ENCODE assay signal across 31 cellular contexts in genomic region chr16:77238593-77238992, GRCh38. TPM values are rescaled to one million over a fixed set of nuclear protein-coding genes. Genes with fewer than 3 reads are reported as not detected.
DNase-seq lines count a peak whose midpoint lies in the region; FAIRE-seq and TF ChIP-seq lines count a peak whose summit lies in the region.
"Had no signal": no experiment of that assay in that cellular context is flagged by ENCODE, and none has a peak within 500 bp of the region (broad histone marks: within the 10 kb centered on the region; RNA-seq: fewer than 3 reads in every experiment).

No MANE protein-coding gene starts in this region.

- TF ChIP-seq CTCF in epithelial cell of esophagus (IDR thresholded peaks at IDR 0.05; ENCODE audit: insufficient read depth, low read depth, low read length, missing control alignments), result no peak
- TF ChIP-seq CTCF in uterus (IDR thresholded peaks at IDR 0.05), result no peak

- H3K27me3 ChIP-seq in uterus, result no peaks in the 10 kb centered on the region
- H3K27me3 ChIP-seq: foreskin keratinocyte, testis, vagina had no signal

- peak; percentile 37 for DNase-seq in NCI-H2171 treated with DMSO at 0.1 percent for 48 hours (lab: John Stamatoyannopoulos, UW)
- no peak for DNase-seq in NCI-H2171 (lab: John Stamatoyannopoulos, UW)
- peak; percentile 32 to 38 for DNase-seq in NCI-H187 (lab: John Stamatoyannopoulos, UW)
- DNase-seq in NCI-H526 treated with DMSO at 0.1 percent for 48 hours (lab: John Stamatoyannopoulos, UW), result peak; percentile 36
- DNase-seq in epithelial cell of esophagus (ENCODE audit: low read depth), result peak; percentile 49
- no peak for DNase-seq in SHP77 (lab: John Stamatoyannopoulos, UW)
- no peak for DNase-seq in uterus
- DNase-seq in HTR-8/SVneo (ENCODE audit: insufficient read length, low spot score), result no peak
- DNase-seq: activated CD4-positive, CD25-positive, alpha-beta regulatory T cell treated with anti-CD3 and anti-CD28 coated beads, Interleukin-2, amount 50 U/mL, for 72 hours; activated CD8-positive, alpha-beta T cell treated with anti-CD3 and anti-CD28 coated beads for 36 hours; CD4-positive, CD25-positive, alpha-beta regulatory T cell; cortex of kidney; endodermal cell; foreskin keratinocyte; GDM1; H7; KBM-7; lower lobe of right lung; MM.1S; mucosa of descending colon; NCI-H1694 treated with DMSO at 0.1 percent for 48 hours; NCI-H446 treated with DMSO at 0.1 percent for 48 hours; retina; stimulated activated naive CD8-positive, alpha-beta T cell treated with anti-CD3 and anti-CD28 coated beads, Interleukin-15, Interleukin-2, amounts not matched to agents 100 U/mL and 50 U/mL, for 24 hours; T-helper 2 cell; testis had no signal

- TF ChIP-seq POLR2A in uterus (IDR thresholded peaks at IDR 0.05), result no peak

- no peaks in the 10 kb centered on the region for H3K4me1 ChIP-seq in uterus
- H3K4me1 ChIP-seq: foreskin keratinocyte, lower lobe of right lung, testis, vagina had no signal

- H3K4me3 ChIP-seq in epithelial cell of esophagus (ENCODE audit: low read length), result no peak overlapping the region
- H3K4me3 ChIP-seq in uterus, result no peak overlapping the region
- H3K4me3 ChIP-seq: esophagus muscularis mucosa, lower lobe of right lung, mucosa of descending colon, skin epidermis, testis, vagina had no signal

- FAIRE-seq in HTR-8/SVneo (lab: Jason Lieb, UNC), result no peak

- no peak overlapping the region for H3K27ac ChIP-seq in uterus
- H3K27ac ChIP-seq: esophagus muscularis mucosa, foreskin keratinocyte, lower lobe of right lung, skin epidermis, testis, vagina had no signal

- H3K36me3 ChIP-seq in uterus, result no peaks in the 10 kb centered on the region
- H3K36me3 ChIP-seq: esophagus muscularis mucosa, lower lobe of right lung, vagina had no signal

- intact Hi-C loops in uterus (cut with DNase I; ENCODE audit: low total_unique reads), result loop anchor here (5.0 kb wide), 1 partner anchor 349 kb away; no protein-coding TSS in a partner anchor

- H3K9me3 ChIP-seq in uterus, result no peaks in the 10 kb centered on the region
- H3K9me3 ChIP-seq: esophagus muscularis mucosa, lower lobe of right lung, mucosa of descending colon, testis, vagina had no signal

RNA-seq across cellular contexts. Expression of gene SYCE1L, which starts 39.4 kb away (rescaled TPM):
- total RNA-seq in uterus, result 10 to 100 TPM in 1 of 4 donors, under 1 TPM in 1, not detected in 2; 0.48 to 11.4 TPM
- total RNA-seq: HT-29, osteoblast had no signal

RNA-seq across cellular contexts. Expression of gene MON1B, which starts 47.6 kb away (rescaled TPM):
- 10 to 100 TPM in 2 of 4 donors, 1 to 10 TPM in 2; 1.3 to 35.8 (median 20.2) TPM for total RNA-seq in uterus

Comparison
In these comparisons a context has a peak if more than half of its experiments do, and no peak if none do; other contexts are left out.
1. DNase-seq: peak in NCI-H2171 treated with DMSO at 0.1 percent for 48 hours (single experiment), NCI-H187 (2 of 2), NCI-H526 treated with DMSO at 0.1 percent for 48 hours (single experiment) and epithelial cell of esophagus (single experiment); none in NCI-H2171 (single experiment), SHP77 (0 of 2), uterus (0 of 2) and HTR-8/SVneo (single experiment).